1 cellular context compared by ENCODE assay signal in the genomic region with DNA sequence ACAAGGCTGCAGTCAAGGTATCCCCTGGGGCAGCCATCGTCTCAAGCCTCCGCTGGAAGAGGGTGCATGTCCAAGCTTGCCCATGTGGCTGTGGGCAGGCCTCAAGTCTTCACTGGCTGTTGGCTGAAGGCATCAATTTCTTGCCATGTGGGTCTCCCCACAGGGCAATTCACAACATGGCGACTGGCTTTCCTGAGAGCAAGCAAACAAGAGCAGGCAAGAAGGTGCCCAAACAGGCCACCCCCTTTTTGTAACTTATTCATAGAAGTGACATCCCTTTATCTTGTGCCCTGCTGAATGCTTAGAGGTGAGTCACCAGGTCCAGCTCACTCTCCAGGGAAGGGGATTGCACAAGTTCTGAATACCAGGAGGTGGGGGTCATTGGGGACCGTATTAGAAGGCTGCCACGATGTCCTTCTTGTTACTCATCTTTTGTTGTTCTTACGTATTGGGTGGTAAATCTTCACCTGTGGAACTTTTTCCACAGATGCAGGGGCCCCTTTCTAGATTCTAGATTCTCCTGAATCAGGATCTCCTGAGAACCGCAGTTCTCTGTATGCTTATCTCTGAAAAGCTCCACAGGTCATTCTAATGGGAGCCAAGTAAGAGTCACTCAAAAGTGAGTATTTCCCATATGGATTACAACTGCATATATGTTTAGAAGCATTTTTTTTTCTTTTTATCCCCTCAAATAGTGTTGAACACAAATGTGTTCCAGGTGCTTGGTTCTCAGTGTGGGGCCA.
A peak's percentile ranks its signal among the peaks of the same experiment; 100 is the strongest.
TF ChIP-seq lines count a peak whose summit lies in the region.

No MANE protein-coding gene starts in this region.

TF ChIP-seq in HepG2, 621 proteins besides CTCF, POLR2A, EP300 and RAD21 (continued from another document):
- 0 out of 2 replicates have a peak, but pooled peaks have one; percentile 15 for TF ChIP-seq PAXIP1 (CRISPR knock-in tag; conservative IDR thresholded peaks at IDR 0.05)
- TF ChIP-seq ATF3 (CRISPR knock-in tag; IDR thresholded peaks at IDR 0.05), result peak; percentile 98
- no peak for TF ChIP-seq RBM22 (optimal IDR thresholded peaks at IDR 0.05; ENCODE audit: low read length)
- TF ChIP-seq NPAS2 (CRISPR knock-in tag; IDR thresholded peaks at IDR 0.05; ENCODE audit: borderline replicate concordance), result no peak
- TF ChIP-seq ZNF362 (CRISPR knock-in tag; IDR thresholded peaks at IDR 0.05; ENCODE audit: borderline replicate concordance), result no peak
- TF ChIP-seq ZC3H13 (CRISPR knock-in tag; IDR thresholded peaks at IDR 0.05), result no peak
- peak; percentile 29 for TF ChIP-seq SKI (IDR thresholded peaks at IDR 0.05; ENCODE audit: partially characterized antibody)
- TF ChIP-seq ZBTB25 (CRISPR knock-in tag; IDR thresholded peaks at IDR 0.05), result peak; percentile 68; the same call in 1 of the 2 replicates
- TF ChIP-seq GATAD2A (CRISPR knock-in tag; IDR thresholded peaks at IDR 0.05), result peak; percentile 90
- 0 out of 2 replicates have a peak, but pooled peaks have one; percentile 51 for TF ChIP-seq AHR (CRISPR knock-in tag; IDR thresholded peaks at IDR 0.05)
- peak; percentile 56 for TF ChIP-seq DMAP1 (CRISPR knock-in tag; IDR thresholded peaks at IDR 0.05)
- TF ChIP-seq, protein P1, sequence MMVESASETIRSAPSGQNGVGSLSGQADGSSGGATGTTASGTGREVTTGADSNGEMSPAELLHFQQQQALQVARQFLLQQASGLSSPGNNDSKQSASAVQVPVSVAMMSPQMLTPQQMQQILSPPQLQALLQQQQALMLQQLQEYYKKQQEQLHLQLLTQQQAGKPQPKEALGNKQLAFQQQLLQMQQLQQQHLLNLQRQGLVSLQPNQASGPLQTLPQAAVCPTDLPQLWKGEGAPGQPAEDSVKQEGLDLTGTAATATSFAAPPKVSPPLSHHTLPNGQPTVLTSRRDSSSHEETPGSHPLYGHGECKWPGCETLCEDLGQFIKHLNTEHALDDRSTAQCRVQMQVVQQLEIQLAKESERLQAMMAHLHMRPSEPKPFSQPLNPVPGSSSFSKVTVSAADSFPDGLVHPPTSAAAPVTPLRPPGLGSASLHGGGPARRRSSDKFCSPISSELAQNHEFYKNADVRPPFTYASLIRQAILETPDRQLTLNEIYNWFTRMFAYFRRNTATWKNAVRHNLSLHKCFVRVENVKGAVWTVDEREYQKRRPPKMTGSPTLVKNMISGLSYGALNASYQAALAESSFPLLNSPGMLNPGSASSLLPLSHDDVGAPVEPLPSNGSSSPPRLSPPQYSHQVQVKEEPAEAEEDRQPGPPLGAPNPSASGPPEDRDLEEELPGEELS (CRISPR knock-in tag; IDR thresholded peaks at IDR 0.05), result peak; percentile 38; the same call in 1 of the 2 replicates
- peak; percentile 34; the same call in 1 of the 2 replicates for TF ChIP-seq KAT8 (CRISPR knock-in tag; IDR thresholded peaks at IDR 0.05)
- no peak for TF ChIP-seq ZNF782 (CRISPR knock-in tag; IDR thresholded peaks at IDR 0.05; ENCODE audit: borderline replicate concordance)
- TF ChIP-seq IRF2 (CRISPR knock-in tag; IDR thresholded peaks at IDR 0.05), result peak; percentile 61; the same call in 1 of the 2 replicates
- TF ChIP-seq, protein P2, sequence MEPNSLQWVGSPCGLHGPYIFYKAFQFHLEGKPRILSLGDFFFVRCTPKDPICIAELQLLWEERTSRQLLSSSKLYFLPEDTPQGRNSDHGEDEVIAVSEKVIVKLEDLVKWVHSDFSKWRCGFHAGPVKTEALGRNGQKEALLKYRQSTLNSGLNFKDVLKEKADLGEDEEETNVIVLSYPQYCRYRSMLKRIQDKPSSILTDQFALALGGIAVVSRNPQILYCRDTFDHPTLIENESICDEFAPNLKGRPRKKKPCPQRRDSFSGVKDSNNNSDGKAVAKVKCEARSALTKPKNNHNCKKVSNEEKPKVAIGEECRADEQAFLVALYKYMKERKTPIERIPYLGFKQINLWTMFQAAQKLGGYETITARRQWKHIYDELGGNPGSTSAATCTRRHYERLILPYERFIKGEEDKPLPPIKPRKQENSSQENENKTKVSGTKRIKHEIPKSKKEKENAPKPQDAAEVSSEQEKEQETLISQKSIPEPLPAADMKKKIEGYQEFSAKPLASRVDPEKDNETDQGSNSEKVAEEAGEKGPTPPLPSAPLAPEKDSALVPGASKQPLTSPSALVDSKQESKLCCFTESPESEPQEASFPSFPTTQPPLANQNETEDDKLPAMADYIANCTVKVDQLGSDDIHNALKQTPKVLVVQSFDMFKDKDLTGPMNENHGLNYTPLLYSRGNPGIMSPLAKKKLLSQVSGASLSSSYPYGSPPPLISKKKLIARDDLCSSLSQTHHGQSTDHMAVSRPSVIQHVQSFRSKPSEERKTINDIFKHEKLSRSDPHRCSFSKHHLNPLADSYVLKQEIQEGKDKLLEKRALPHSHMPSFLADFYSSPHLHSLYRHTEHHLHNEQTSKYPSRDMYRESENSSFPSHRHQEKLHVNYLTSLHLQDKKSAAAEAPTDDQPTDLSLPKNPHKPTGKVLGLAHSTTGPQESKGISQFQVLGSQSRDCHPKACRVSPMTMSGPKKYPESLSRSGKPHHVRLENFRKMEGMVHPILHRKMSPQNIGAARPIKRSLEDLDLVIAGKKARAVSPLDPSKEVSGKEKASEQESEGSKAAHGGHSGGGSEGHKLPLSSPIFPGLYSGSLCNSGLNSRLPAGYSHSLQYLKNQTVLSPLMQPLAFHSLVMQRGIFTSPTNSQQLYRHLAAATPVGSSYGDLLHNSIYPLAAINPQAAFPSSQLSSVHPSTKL (CRISPR knock-in tag; IDR thresholded peaks at IDR 0.05), result peak; percentile 92
- peak; percentile 65; the same call in 1 of the 2 replicates for TF ChIP-seq DPF2 (CRISPR knock-in tag; IDR thresholded peaks at IDR 0.05; ENCODE audit: borderline replicate concordance, low read depth)
- TF ChIP-seq MED8 (CRISPR knock-in tag; IDR thresholded peaks at IDR 0.05; ENCODE audit: insufficient replicate concordance), result no peak
- TF ChIP-seq TOE1 (CRISPR knock-in tag; IDR thresholded peaks at IDR 0.05), result no peak
- TF ChIP-seq SAP130 (CRISPR knock-in tag; IDR thresholded peaks at IDR 0.05; ENCODE audit: low read depth), result peak; percentile 54
- peak; percentile 96 for TF ChIP-seq CEBPG (CRISPR knock-in tag; IDR thresholded peaks at IDR 0.05)
